ENCODE assay signal across 8 cellular contexts in the genomic region with DNA sequence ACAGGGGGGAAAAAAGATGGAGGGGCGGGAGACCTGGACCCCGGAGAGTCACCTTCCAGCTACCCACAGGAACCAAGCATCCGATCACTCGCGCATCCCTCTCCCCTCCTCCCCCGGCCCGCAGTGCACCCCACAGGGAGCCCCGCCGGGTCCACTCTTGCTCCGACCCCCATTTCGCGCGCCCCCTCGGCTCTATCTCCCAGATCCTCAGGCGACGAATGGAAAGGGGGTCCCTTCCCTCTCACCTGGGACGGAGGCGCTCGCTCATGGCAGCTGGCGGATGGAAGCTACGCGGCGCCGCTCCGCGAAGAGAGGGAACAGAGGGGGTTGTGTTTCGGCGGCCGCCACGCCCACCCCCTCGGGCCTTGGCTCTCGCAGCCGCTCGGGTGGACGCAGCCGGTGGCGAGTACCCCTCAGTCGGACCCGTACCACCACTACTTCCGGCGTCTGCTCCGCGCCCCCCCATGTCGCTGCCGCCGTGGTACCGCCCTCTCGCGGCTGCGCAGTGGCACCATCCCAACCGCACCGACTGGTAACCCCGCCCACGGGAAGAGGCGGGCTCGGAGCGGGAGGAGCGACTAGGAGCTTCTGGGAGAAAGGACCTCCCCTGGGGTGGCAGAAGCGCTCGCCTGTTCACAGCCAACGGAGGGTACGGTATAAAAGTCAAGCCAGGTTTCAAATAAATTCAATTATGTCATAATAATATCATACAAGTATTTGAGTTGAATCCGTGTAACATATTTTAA. TPM values are rescaled to one million over a fixed set of nuclear protein-coding genes. Genes with fewer than 3 reads are reported as not detected.
DNase-seq lines count a peak whose midpoint lies in the region; ATAC-seq lines count a peak whose summit lies in the region.

No MANE protein-coding gene starts in this region.

- H3K36me3 ChIP-seq in BLaER1 treated with 17β-estradiol and CSF1 and Interleukin-3, amounts not matched to agents 10 nM and 100 nM = peaks cover 18 to 35% (median 28%) of the 10 kb centered on the region in 11 experiments

- peaks cover 28 to 57% (median 46%) of the 10 kb centered on the region in 11 experiments; a peak in 21 of 22 replicates for H4K20me1 ChIP-seq in BLaER1 treated with 17β-estradiol and CSF1 and Interleukin-3, amounts not matched to agents 10 nM and 100 nM

- peak overlapping the region; percentile 80 to 93 (median 90) for H3K9ac ChIP-seq in BLaER1 treated with 17β-estradiol and CSF1 and Interleukin-3, amounts not matched to agents 10 nM and 100 nM

- peak overlapping the region; percentile 71 to 89 (median 85) for H3K27ac ChIP-seq in BLaER1 treated with 17β-estradiol and CSF1 and Interleukin-3, amounts not matched to agents 10 nM and 100 nM

- peaks cover 58 to 74% (median 65%) of the 10 kb centered on the region in 10 experiments for H3K4me1 ChIP-seq in BLaER1 treated with 17β-estradiol and CSF1 and Interleukin-3, amounts not matched to agents 10 nM and 100 nM

- H3K27me3 Mint-ChIP-seq in activated CD4-positive, alpha-beta T cell treated with anti-CD3 and anti-CD28 coated beads, Interleukin-2, amount 10 ng/mL, durations not matched to agents 24 days and 14 days = no peaks in the 10 kb centered on the region

- peak overlapping the region; percentile 95 for H3K27ac Mint-ChIP-seq in activated CD4-positive, alpha-beta T cell treated with anti-CD3 and anti-CD28 coated beads, Interleukin-2, amount 10 ng/mL, durations not matched to agents 24 days and 14 days

- H3K36me3 Mint-ChIP-seq in activated CD4-positive, alpha-beta T cell treated with anti-CD3 and anti-CD28 coated beads, Interleukin-2, amount 10 ng/mL, durations not matched to agents 24 days and 14 days (ENCODE audit: low read depth) = peaks cover 26% of the 10 kb centered on the region

- H3K4me3 Mint-ChIP-seq in activated CD4-positive, alpha-beta T cell treated with anti-CD3 and anti-CD28 coated beads, Interleukin-2, amount 10 ng/mL, durations not matched to agents 24 days and 14 days = peak overlapping the region; percentile 95

- DNase-seq in NCI-H526 (lab: John Stamatoyannopoulos, UW) (peak; percentile 85 to 98), cortex of kidney (lab: John Stamatoyannopoulos, UW) (peak; percentile 82), left kidney (ENCODE audit: low read depth, low spot score) (peak; percentile 99)
- peak; percentile 99 for DNase-seq in activated CD4-positive, alpha-beta T cell treated with anti-CD3 and anti-CD28 coated beads, Interleukin-2, amount 10 ng/mL, durations not matched to agents 24 days and 14 days
- DNase-seq in stimulated activated CD4-positive, alpha-beta T cell treated with anti-CD3 and anti-CD28 coated beads, Interleukin-1b, Interleukin-23, amount 100 ng/mL, for 48 hours = peak; percentile 96

- H3K4me2 ChIP-seq in BLaER1 treated with 17β-estradiol and CSF1 and Interleukin-3, amounts not matched to agents 10 nM and 100 nM = peak overlapping the region; percentile 83 to 98 (median 91)

- ATAC-seq in GM19324 (IDR thresholded peaks at IDR 0.05; ENCODE audit: low FRiP score, unreplicated experiment) = peak; percentile 78
- peak; percentile 73 for ATAC-seq in HG03460 (IDR thresholded peaks at IDR 0.05; ENCODE audit: unreplicated experiment)

- peaks cover 45% of the 10 kb centered on the region for H3K4me1 Mint-ChIP-seq in activated CD4-positive, alpha-beta T cell treated with anti-CD3 and anti-CD28 coated beads, Interleukin-2, amount 10 ng/mL, durations not matched to agents 24 days and 14 days

- peak overlapping the region; percentile 84 to 99 (median 96) for H3K4me3 ChIP-seq in BLaER1 treated with 17β-estradiol and CSF1 and Interleukin-3, amounts not matched to agents 10 nM and 100 nM

- no peaks in the 10 kb centered on the region for H3K27me3 ChIP-seq in BLaER1 treated with 17β-estradiol and CSF1 and Interleukin-3, amounts not matched to agents 10 nM and 100 nM

- no peaks in the 10 kb centered on the region for H3K9me3 Mint-ChIP-seq in activated CD4-positive, alpha-beta T cell treated with anti-CD3 and anti-CD28 coated beads, Interleukin-2, amount 10 ng/mL, durations not matched to agents 24 days and 14 days

- no peaks in the 10 kb centered on the region for H3K9me3 ChIP-seq in BLaER1 treated with 17β-estradiol and CSF1 and Interleukin-3, amounts not matched to agents 10 nM and 100 nM (replicated peaks in 1 of 11)

- intact Hi-C loops in activated CD4-positive, alpha-beta T cell treated with anti-CD3 and anti-CD28 coated beads, Interleukin-2, amount 10 ng/mL, durations not matched to agents 24 days and 14 days (cut with micrococcal nuclease) = loop anchor here (1.0 to 2.0 kb wide), 5 partner anchors 21 to 971 kb away; partner anchors contain the start of gene RPL38

RNA-seq across cellular contexts. Expression of gene CPSF4L, which starts 29.7 kb away (rescaled TPM):
- not detected in 2 replicates for total RNA-seq in activated CD4-positive, alpha-beta T cell treated with anti-CD3 and anti-CD28 coated beads, Interleukin-2, amount 10 ng/mL, durations not matched to agents 24 days and 14 days

RNA-seq across cellular contexts. Expression of gene COG1, which starts 39.2 kb away (rescaled TPM):
- total RNA-seq in activated CD4-positive, alpha-beta T cell treated with anti-CD3 and anti-CD28 coated beads, Interleukin-2, amount 10 ng/mL, durations not matched to agents 24 days and 14 days = 30.0 and 32.7 TPM in 2 replicates

Comparison
In these comparisons a context has a peak if more than half of its experiments do, and no peak if none do; other contexts are left out.
1. Peak in every context shown above with its lines: DNase-seq, ATAC-seq, H3K4me3 ChIP-seq and H3K27ac ChIP-seq.